8 cellular contexts compared by ENCODE assay signal in the genomic region with DNA sequence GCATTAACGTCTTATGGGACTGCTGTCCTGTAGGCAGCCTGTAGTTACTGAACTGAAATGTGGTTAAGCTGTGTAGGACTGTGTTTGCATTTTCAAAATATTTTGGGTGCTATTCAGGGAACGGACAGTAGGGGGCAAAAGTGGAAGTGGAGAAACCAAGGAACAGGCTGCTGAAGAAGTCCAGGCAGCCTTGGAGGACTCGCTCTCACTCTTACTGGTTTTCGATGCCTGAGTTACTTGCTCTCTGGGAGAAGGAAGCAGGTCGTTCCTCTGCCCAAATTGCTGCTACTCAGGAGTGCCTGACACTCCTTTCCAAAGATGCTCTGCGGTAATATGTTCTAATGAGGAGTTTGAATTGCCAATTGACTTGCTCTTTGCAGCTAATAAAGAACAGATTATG.
DNase-seq lines count a peak whose midpoint lies in the region; ATAC-seq and TF ChIP-seq lines count a peak whose summit lies in the region.

No MANE protein-coding gene starts in this region.

- H3K36me3 ChIP-seq in gastrocnemius medialis, result no peaks in the 10 kb centered on the region
- H3K36me3 ChIP-seq in aorta (ENCODE audit: control insufficient read depth in 1 of 2, insufficient read depth in 2 of 2, low read length in 1 of 2), result no peaks in the 10 kb centered on the region

- 7 to 9% methylated on average over 6 of the region's 6 CpGs for WGBS in aorta, 2 donors

- in situ Hi-C loops in GM13977 (cut with MboI; ENCODE audit: low pct_unique_long_range_greater_than_20kb, low sequenced_read_pairs, unreplicated experiment), result no loop called here
- in situ Hi-C loops in gastrocnemius medialis (cut with MboI; ENCODE audit: low sequenced_read_pairs in 4 of 4), result loop anchor here in 3 of 4 donors (10.0 to 25.0 kb wide), 3 partner anchors 344 to 894 kb away; no protein-coding TSS in a partner anchor

- ATAC-seq in gastrocnemius medialis (peak; percentile 67 to 68), aorta (ENCODE audit: low FRiP score) (no peak), HG03520 (IDR thresholded peaks at IDR 0.05; ENCODE audit: unreplicated experiment) (no peak)

- H3K4me3 ChIP-seq in AG09309 (ENCODE audit: control insufficient read depth, low read depth, low read length) (no peak overlapping the region), gastrocnemius medialis (no peak overlapping the region), aorta (ENCODE audit: low read length in 2 of 2) (no peak overlapping the region)

- intact Hi-C loops in gastrocnemius medialis (cut with DNase I; ENCODE audit: low total_unique reads), result loop anchor here (5.0 to 10.0 kb wide), 2 partner anchors 139 to 237 kb away; no protein-coding TSS in a partner anchor
- intact Hi-C loops in aorta (cut with DNase I), result no loop called here

- peak; percentile 25 for TF ChIP-seq CTCF in AG09309 (IDR thresholded peaks at IDR 0.05; ENCODE audit: control insufficient read depth, insufficient read depth, low read depth, low read length, missing control alignments)
- peak; percentile 38 for TF ChIP-seq CTCF in GM13977 (IDR thresholded peaks at IDR 0.05; ENCODE audit: extremely low read depth, insufficient read depth, missing control alignments)
- TF ChIP-seq CTCF in gastrocnemius medialis (IDR thresholded peaks at IDR 0.05 in 4 of 5, conservative IDR thresholded peaks at IDR 0.05 in 1 of 5), result peak; percentile 63 to 81 (median 75)

- no peak for DNase-seq in AG09309 (ENCODE audit: low read depth)
- no peak for DNase-seq in GM13977 (ENCODE audit: low spot score)
- peak; percentile 67 for DNase-seq in OCI-M1 (lab: John Stamatoyannopoulos, UW)
- DNase-seq in globus pallidus (ENCODE audit: low spot score), result peak; percentile 30
- DNase-seq in gastrocnemius medialis, result peak; percentile 17 to 60
- DNase-seq in aorta, result no peak
- DNase-seq in stimulated activated naive CD4-positive, alpha-beta T cell (lab: John Stamatoyannopoulos, UW), result no peak

- peaks cover 11 to 28% of the 10 kb centered on the region in 2 donors for H3K4me1 ChIP-seq in gastrocnemius medialis
- no peaks in the 10 kb centered on the region for H3K4me1 ChIP-seq in aorta (ENCODE audit: control insufficient read depth in 1 of 2, insufficient read depth in 2 of 2, low read length in 2 of 2)

- H3K27me3 ChIP-seq in gastrocnemius medialis (no peaks in the 10 kb centered on the region), aorta (ENCODE audit: control insufficient read depth in 1 of 2, insufficient read depth in 2 of 2, low read length in 1 of 2) (no peaks in the 10 kb centered on the region)

- H3K27ac ChIP-seq in gastrocnemius medialis (peak overlapping the region; percentile 36 to 77 (median 70)), aorta (ENCODE audit: low read depth in 1 of 2, low read length in 2 of 2) (no peak overlapping the region)

- H3K9me3 ChIP-seq in gastrocnemius medialis (no peaks in the 10 kb centered on the region), aorta (ENCODE audit: control insufficient read depth, low read length) (no peaks in the 10 kb centered on the region)

- TF ChIP-seq POLR2A in gastrocnemius medialis (IDR thresholded peaks at IDR 0.05), result no peak

Comparison
In these comparisons a context has a peak if more than half of its experiments do, and no peak if none do; other contexts are left out.
1. DNase-seq: peak in OCI-M1 (single experiment), globus pallidus (single experiment) and gastrocnemius medialis (2 of 2); none in AG09309 (single experiment), GM13977 (single experiment), aorta (0 of 2) and stimulated activated naive CD4-positive, alpha-beta T cell (0 of 6).
2. CTCF ChIP-seq: peak in every context shown above with its lines; median percentile 75 in gastrocnemius medialis; 38 in GM13977; 25 in AG09309.
3. ATAC-seq: peak in gastrocnemius medialis (2 of 2); none in aorta (single experiment) and HG03520 (single experiment).
4. H3K27ac ChIP-seq: peak in gastrocnemius medialis (4 of 4); none in aorta (0 of 2).